ENCODE assay signal across 26 cellular contexts in the genomic region with DNA sequence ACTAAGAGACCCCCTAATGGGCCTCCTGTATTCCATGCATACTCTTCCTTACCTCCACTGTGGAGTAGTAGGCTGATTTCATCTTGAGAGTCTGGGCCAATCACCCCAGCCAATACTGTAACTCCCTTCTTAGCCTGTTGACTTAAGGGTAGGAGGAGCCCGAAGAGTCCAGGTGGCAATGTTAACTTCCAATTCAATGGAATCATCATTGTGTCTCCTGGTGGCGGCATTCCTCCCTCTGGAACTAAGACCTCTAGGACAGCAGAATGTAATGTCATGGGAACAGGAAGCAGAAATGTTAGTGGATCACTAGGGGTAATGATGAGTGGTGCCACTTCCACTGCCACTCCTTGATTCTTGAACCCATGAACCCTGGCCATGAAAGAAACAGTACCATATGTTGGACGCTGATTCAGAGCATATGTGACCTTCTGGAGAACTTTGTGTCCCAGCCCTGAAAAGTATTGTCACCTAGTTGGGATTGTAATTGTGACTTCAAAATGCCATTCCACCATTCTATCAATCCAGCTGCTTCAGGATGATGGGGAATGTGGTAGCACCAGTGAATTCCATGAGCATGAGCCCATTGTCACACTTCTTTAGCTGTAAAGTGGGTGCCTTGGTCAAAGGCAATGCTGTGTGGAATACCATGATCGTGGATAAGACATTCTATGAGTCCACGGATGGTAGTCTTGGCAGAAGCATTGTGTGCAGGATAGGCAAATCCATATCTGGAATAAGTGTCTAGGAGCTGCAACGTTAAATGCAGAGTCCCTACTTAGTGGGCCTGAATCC.
"Had no signal": no experiment of that assay in that cellular context is flagged by ENCODE, and none has a peak within 500 bp of the region (broad histone marks: within the 10 kb centered on the region; RNA-seq: fewer than 3 reads in every experiment).

No MANE protein-coding gene starts in this region.

- H3K27me3 ChIP-seq: stomach, suprapubic skin, testis, thyroid gland, tibial artery, tibial nerve, transverse colon, upper lobe of left lung, upper lobe of right lung, uterus, vagina had no signal

- DNase-seq: stimulated activated CD4-positive, alpha-beta T cell treated with anti-CD3 and anti-CD28 coated beads, Interleukin-2, amount 100 ng/mL, for 48 hours; stimulated activated CD4-positive, alpha-beta T cell treated with anti-CD3 and anti-CD28 coated beads, Interleukin-4, amount 100 ng/mL, for 1 hour; stimulated activated CD4-positive, alpha-beta T cell treated with anti-CD3 and anti-CD28 coated beads, Interleukin-4, amount 100 ng/mL, for 24 hours; stimulated activated CD4-positive, alpha-beta T cell treated with anti-CD3 and anti-CD28 coated beads, Interleukin-4, amount 100 ng/mL, for 4 hours; stimulated activated CD8-positive, alpha-beta memory T cell treated with anti-CD3 and anti-CD28 coated beads, Interleukin-4, amount 100 ng/mL, for 48 hours; stimulated activated naive B cell treated with anti-CD40 and anti-IgM and Interleukin-4, amounts not matched to agents 10 μg/mL and 1 μg/mL and 100 μg/mL, for 72 hours; stimulated activated naive CD4-positive, alpha-beta T cell; stimulated activated naive CD4-positive, alpha-beta T cell treated with Interleukin-2 at 50 U/mL for 16 hours; stimulated activated naive CD8-positive, alpha-beta T cell treated with anti-CD3 and anti-CD28 coated beads, Interleukin-15, amount 100 ng/mL, for 72 hours; stimulated activated naive CD8-positive, alpha-beta T cell treated with anti-CD3 and anti-CD28 coated beads, Interleukin-15, Interleukin-2, amounts not matched to agents 100 U/mL and 50 U/mL, for 24 hours; stomach; substantia nigra; testis; thyroid gland; tibial artery; transverse colon; upper lobe of left lung; upper lobe of right lung; uterus had no signal

- H3K27ac ChIP-seq: stomach, suprapubic skin, testis, thoracic aorta, thyroid gland, tibial artery, tibial nerve, transverse colon, upper lobe of left lung, upper lobe of right lung, uterus, vagina had no signal

- FAIRE-seq: urothelium cell line had no signal

- H3K36me3 ChIP-seq: stomach, suprapubic skin, thoracic aorta, thyroid gland, tibial artery, tibial nerve, transverse colon, upper lobe of left lung, upper lobe of right lung, uterus, vagina had no signal

- H3K4me1 ChIP-seq: stomach, suprapubic skin, testis, thyroid gland, tibial artery, tibial nerve, transverse colon, upper lobe of left lung, upper lobe of right lung, uterus, vagina had no signal

- H3K4me3 ChIP-seq: stomach, suprapubic skin, testis, thoracic aorta, thyroid gland, tibial artery, tibial nerve, transverse colon, upper lobe of left lung, upper lobe of right lung, uterus, vagina had no signal

- H3K9me3 ChIP-seq: stomach, suprapubic skin, testis, thoracic aorta, thyroid gland, tibial artery, tibial nerve, transverse colon, upper lobe of left lung, upper lobe of right lung, uterus, vagina had no signal

- ATAC-seq: stimulated activated effector memory CD8-positive, alpha-beta T cell treated with anti-CD3 and anti-CD28 coated beads, Interleukin-12 subunit alpha, Interleukin-12 subunit beta, amount 100 ng/mL, for 72 hours; stimulated activated memory B cell treated with anti-CD40 and anti-IgM and Interleukin-4, amounts not matched to agents 10 μg/mL and 1 μg/mL and 100 μg/mL, for 72 hours; stimulated activated naive B cell treated with anti-CD40 and anti-IgM and Interleukin-4, amounts not matched to agents 10 μg/mL and 1 μg/mL and 100 μg/mL, for 72 hours; stimulated activated naive CD8-positive, alpha-beta T cell treated with anti-CD3 and anti-CD28 coated beads, Interleukin-15, amount 100 ng/mL, for 72 hours; stimulated activated naive CD8-positive, alpha-beta T cell treated with anti-CD3 and anti-CD28 coated beads, Interleukin-15, Interleukin-2, amounts not matched to agents 100 U/mL and 50 U/mL, for 24 hours; upper lobe of right lung had no signal
